Comparison of ENCODE assay signal across 8 cellular contexts in the genomic region with DNA sequence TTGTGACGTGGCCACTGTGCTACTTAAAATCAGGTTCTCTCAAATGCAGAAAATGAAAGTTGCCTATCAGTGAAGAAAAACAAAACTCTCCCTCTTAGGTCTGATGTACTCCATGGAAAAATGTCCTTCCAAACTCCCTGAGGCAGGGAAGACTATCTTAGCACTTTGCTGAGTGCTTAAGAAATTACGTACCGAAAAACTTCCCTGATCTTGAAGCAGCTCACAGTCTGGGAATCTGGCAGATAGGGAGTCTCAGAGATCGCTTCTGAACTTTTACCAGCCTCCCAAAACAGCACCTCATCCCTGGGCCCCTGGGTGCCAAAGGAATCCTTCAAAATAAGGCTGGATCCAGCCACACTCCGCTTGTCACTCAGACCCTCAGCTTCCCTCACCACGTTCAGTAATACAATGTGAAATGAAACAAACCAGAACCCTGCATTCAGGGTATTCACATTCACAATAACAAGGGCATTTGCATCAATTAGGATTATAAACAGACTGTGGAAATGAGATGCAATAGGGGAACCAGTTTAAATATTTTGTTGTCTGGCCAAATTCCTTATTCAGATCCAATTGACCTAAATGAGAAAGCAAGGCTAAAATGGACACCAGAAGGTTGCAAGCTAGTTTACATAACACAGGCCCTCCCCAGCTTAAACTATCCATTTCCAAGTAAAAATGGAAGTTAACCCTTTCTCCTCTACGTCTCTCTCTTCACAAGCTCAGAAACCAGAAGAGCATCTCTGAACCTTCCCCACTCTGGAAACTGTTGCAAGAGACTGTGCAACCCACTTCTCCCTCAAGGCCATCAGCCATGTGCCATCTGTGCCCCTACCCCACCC. TPM values are rescaled to one million over a fixed set of nuclear protein-coding genes. Genes with fewer than 3 reads are reported as not detected.
DNase-seq lines count a peak whose midpoint lies in the region; ATAC-seq, FAIRE-seq and TF ChIP-seq lines count a peak whose summit lies in the region.

No MANE protein-coding gene starts in this region.

- 0 out of 3 replicates have a peak, but pooled peaks of 1 of the 2 experiments have one; percentile 25 for TF ChIP-seq EP300 in H1 (IDR thresholded peaks at IDR 0.05; ENCODE audit: borderline replicate concordance in 1 of 2, low read depth in 2 of 2, low read length in 2 of 2)

- H3K9me3 Mint-ChIP-seq in neural crest cell, result peaks cover 3% of the 10 kb centered on the region

- peak overlapping the region; percentile 97 for H3K18ac ChIP-seq in H1 (ENCODE audit: extremely low read depth, low read length)

- no peak for TF ChIP-seq RAD21 in H1 (IDR thresholded peaks at IDR 0.05 in 1 of 2, conservative IDR thresholded peaks at IDR 0.05 in 1 of 2; ENCODE audit: low read depth in 2 of 2, low read length in 2 of 2)

- H3K79me1 ChIP-seq in H1 (ENCODE audit: low read depth, low read length), result no peaks in the 10 kb centered on the region; the same call in 1 of the 2 replicates

- H3K56ac ChIP-seq in H1 (replicated peaks; ENCODE audit: insufficient read length, low read depth, low read length), result peak overlapping the region; percentile 11

- H3K23ac ChIP-seq in H1 (ENCODE audit: insufficient read length), result no peak overlapping the region

- H3K4me1 Mint-ChIP-seq in neural crest cell, result peaks cover 55% of the 10 kb centered on the region

- H3K4me3 ChIP-seq in H1 (ENCODE audit: extremely low read depth in 1 of 4, insufficient read depth in 2 of 4, low read depth in 3 of 4, low read length in 4 of 4), result peak overlapping the region; percentile 26 to 52 (median 33)

- H4K8ac ChIP-seq in H1 (ENCODE audit: extremely low read depth, insufficient read depth, low read length), result no peak overlapping the region

- peak overlapping the region; percentile 78 for H3K27ac ChIP-seq in H1 (ENCODE audit: low read depth, low read length)

- peaks cover 2% of the 10 kb centered on the region for H3K23me2 ChIP-seq in H1 (ENCODE audit: low read depth, low read length)

- ATAC-seq in HG03460 (IDR thresholded peaks at IDR 0.05; ENCODE audit: unreplicated experiment) (peak; percentile 33), GM21515 (IDR thresholded peaks at IDR 0.05; ENCODE audit: unreplicated experiment) (no peak)

- FAIRE-seq in H1 (lab: Jason Lieb, UNC), result peak; percentile 75

- DNase-seq in EH (ENCODE audit: low read depth), result peak; percentile 55
- peak in 1 of 2 experiments; percentile 52 for DNase-seq in H1 (ENCODE audit: low read depth in 1 of 2, low spot score in 2 of 2)
- DNase-seq in neural crest cell (ENCODE audit: low read depth, low spot score), result no peak
- no peak for DNase-seq in RKO (ENCODE audit: low spot score)
- no peak for DNase-seq in SIG-M5 (lab: John Stamatoyannopoulos, UW)
- DNase-seq in GM20000 (ENCODE audit: low spot score), result no peak

- peak overlapping the region; percentile 76; the same call in 1 of the 2 replicates for H2AK5ac ChIP-seq in H1 (ENCODE audit: low read depth, low read length)

- H2BK20ac ChIP-seq in H1 (ENCODE audit: low read length), result peak overlapping the region; percentile 93

- no peaks in the 10 kb centered on the region for H4K20me1 ChIP-seq in H1 (replicated peaks in 1 of 2; ENCODE audit: control insufficient read depth in 1 of 2, insufficient read depth in 2 of 2, low read length in 2 of 2)

- peak overlapping the region; percentile 9 for H3K4me3 Mint-ChIP-seq in neural crest cell

- peaks cover 10 to 16% of the 10 kb centered on the region in 2 experiments for H3K9me3 ChIP-seq in H1 (ENCODE audit: insufficient read depth in 2 of 2, low read depth in 1 of 2, low read length in 1 of 2)

- H3K27ac Mint-ChIP-seq in neural crest cell (ENCODE audit: unreplicated experiment), result peak overlapping the region; percentile 85

- H2AFZ ChIP-seq in H1 (ENCODE audit: low read length), result no peak overlapping the region

- peak overlapping the region; percentile 67 for H2BK120ac ChIP-seq in H1 (replicated peaks; ENCODE audit: low read depth, low read length)

- H4K5ac ChIP-seq in H1 (ENCODE audit: insufficient read length, low read depth, low read length), result peak overlapping the region; percentile 89

- CTCF ChIA-PET in H1 (lab: Charles Lee; ENCODE audit: partially characterized antibody), result interaction anchor here (0.5 to 2.6 kb wide), 7 partner anchors 9 to 289 kb away, joined by 3 to 10 read pairs (median 4); no protein-coding TSS in a partner anchor

- H3K36me3 ChIP-seq in H1 (ENCODE audit: control insufficient read depth in 2 of 4, insufficient read depth in 4 of 4, low read length in 3 of 4), result peaks cover 0 to 10% (median 4%) of the 10 kb centered on the region in 4 experiments; a peak in 4 of 8 replicates

- H3K4me1 ChIP-seq in H1 (replicated peaks in 1 of 4; ENCODE audit: control insufficient read depth in 3 of 4, insufficient read depth in 4 of 4, low read length in 3 of 4), result peaks cover 2 to 29% (median 16%) of the 10 kb centered on the region in 4 experiments

- H2BK15ac ChIP-seq in H1 (ENCODE audit: low read length), result no peak overlapping the region

- no peaks in the 10 kb centered on the region for H3K27me3 Mint-ChIP-seq in neural crest cell (ENCODE audit: low read depth)

- 5% methylated on average over 7 of the region's 7 CpGs; no CpG with 5 or more reads in 1 of the 2 experiments for WGBS in H1 (ENCODE audit: extremely low coverage in 1 of 2, insufficient coverage in 1 of 2, insufficient read length in 1 of 2, insufficient replicate concordance in 2 of 2, low coverage in 1 of 2, low lambda C conversion rate in 2 of 2, missing lambda C conversion rate in 1 of 2), 2 experiments

- peaks cover 6% of the 10 kb centered on the region for H3K36me3 Mint-ChIP-seq in neural crest cell (ENCODE audit: low read depth)

- peak overlapping the region; percentile 97 for H4K91ac ChIP-seq in H1 (replicated peaks; ENCODE audit: insufficient read length, low read length)

- POLR2A ChIA-PET in H1 (lab: Charles Lee; ENCODE audit: partially characterized antibody), result interaction anchor here (1.0 to 2.6 kb wide), 8 partner anchors 10 to 225 kb away, joined by 3 to 30 read pairs (median 6); partner anchors contain the start of genes OSBPL10 and ZNF860

- H3K14ac ChIP-seq in H1 (ENCODE audit: insufficient read length), result no peak overlapping the region

- H3K27me3 ChIP-seq in H1 (replicated peaks in 1 of 4; ENCODE audit: control insufficient read depth in 3 of 4, extremely low read depth in 1 of 4, insufficient read depth in 3 of 4, low read length in 3 of 4), result no peaks in the 10 kb centered on the region

- H2BK5ac ChIP-seq in H1 (ENCODE audit: low read depth, low read length), result peak overlapping the region; percentile 90

- H3K79me2 ChIP-seq in H1 (ENCODE audit: control insufficient read depth in 1 of 2, insufficient read depth in 2 of 2, low read length in 2 of 2), result peaks cover 8 to 81% of the 10 kb centered on the region in 2 experiments

- H3K4me2 ChIP-seq in H1 (ENCODE audit: insufficient read depth in 1 of 2, low read depth in 2 of 2, low read length in 2 of 2), result peak overlapping the region; percentile 64 to 85

- TF ChIP-seq POLR2A in H1 (IDR thresholded peaks at IDR 0.05; ENCODE audit: control extremely low read depth in 1 of 2, low read depth in 2 of 2, low read length in 2 of 2), result peak in 1 of 2 experiments; percentile 20; a peak in 1 of 3 replicates

- TF ChIP-seq CTCF in H1 (IDR thresholded peaks at IDR 0.05; ENCODE audit: control extremely low read depth in 1 of 3, insufficient read depth in 1 of 3, low read depth in 1 of 3, low read length in 3 of 3), result no peak
- TF ChIP-seq CTCF in neural crest cell (conservative IDR thresholded peaks at IDR 0.05), result no peak
- no peak for TF ChIP-seq CTCF in GM20000 (IDR thresholded peaks at IDR 0.05; ENCODE audit: extremely low read depth, missing control alignments)

- peak overlapping the region in 3 of 4 experiments; percentile 22 to 63 (median 45); a peak in 4 of 7 replicates for H3K9ac ChIP-seq in H1 (replicated peaks in 1 of 4; ENCODE audit: extremely low read depth in 1 of 4, low read depth in 3 of 4, low read length in 3 of 4)

- peak overlapping the region; percentile 75 for H3K4ac ChIP-seq in H1 (replicated peaks; ENCODE audit: insufficient read length, low read depth, low read length)

- H2BK12ac ChIP-seq in H1 (ENCODE audit: low read depth, low read length), result peak overlapping the region; percentile 98

TF ChIP-seq in H1, 55 proteins besides CTCF, POLR2A, EP300 and RAD21 (continues in another document):
- TF ChIP-seq RXRA (IDR thresholded peaks at IDR 0.05; ENCODE audit: insufficient read depth, low read depth, low read length), result no peak
- peak; percentile 80 for TF ChIP-seq ASH2L (IDR thresholded peaks at IDR 0.05; ENCODE audit: low read length)
- 0 out of 4 replicates have a peak, but pooled peaks of 1 of the 2 experiments have one; percentile 32 for TF ChIP-seq SIN3A (conservative IDR thresholded peaks at IDR 0.05 in 1 of 2, IDR thresholded peaks at IDR 0.05 in 1 of 2; ENCODE audit: low read depth in 1 of 2, low read length in 2 of 2)
- TF ChIP-seq TBP (IDR thresholded peaks at IDR 0.05; ENCODE audit: low read depth, low read length), result no peak; the same call in 1 of the 2 replicates
- TF ChIP-seq CTBP2 (IDR thresholded peaks at IDR 0.05; ENCODE audit: borderline replicate concordance, insufficient read depth, insufficient read length, low read length), result no peak
- TF ChIP-seq EZH2 (IDR thresholded peaks at IDR 0.05; ENCODE audit: low read depth, low read length, severe bottlenecking), result no peak
- no peak for TF ChIP-seq SRF (IDR thresholded peaks at IDR 0.05; ENCODE audit: low read depth, low read length)

RNA-seq across cellular contexts. Expression of gene OSBPL10, which starts 20.9 kb away (rescaled TPM):
- total RNA-seq in H1 (2021; fragmentation: NEBNext Ultra II Directional; extraction: Animal tissue kit (Norgen Biotek cat#: 25700)), result 86.7 and 88.8 TPM in 2 replicates
- 26.2 and 36.7 TPM in 2 replicates for polyA plus RNA-seq in H1 (2011; rRNA removed)
- polyA plus RNA-seq in H1 (2011; cell fraction: cytosol; rRNA removed), result 37.2 TPM
- polyA plus RNA-seq in H1 (2011; cell fraction: nucleus; rRNA removed), result 64.0 TPM
- 42.5 to 54.1 TPM (median 48.7 TPM) in 4 replicates for polyA plus RNA-seq in H1 (2012, experiment 1 of 2)
- 8.4 TPM for polyA plus RNA-seq in H1 (2012, experiment 2 of 2)
- 21.4 TPM for polyA plus RNA-seq in H1 (2013, experiment 1 of 2)
- 20.6 TPM for polyA plus RNA-seq in H1 (2013, experiment 2 of 2)
- polyA minus RNA-seq in H1 (2011; rRNA and poly(A)+ RNA removed), result 96.3 and 100 TPM in 2 replicates
- 60.3 TPM for polyA minus RNA-seq in H1 (2011; cell fraction: cytosol; rRNA and poly(A)+ RNA removed)
- polyA minus RNA-seq in H1 (2011; cell fraction: nucleus; rRNA and poly(A)+ RNA removed), result 113 TPM
- 18.7 and 20.4 TPM in 2 replicates for total RNA-seq in neural crest cell

RNA-seq across cellular contexts. Expression of gene ZNF860, which starts 21.4 kb away (rescaled TPM):
- 8.6 and 9.8 TPM in 2 replicates for total RNA-seq in H1 (2021; fragmentation: NEBNext Ultra II Directional; extraction: Animal tissue kit (Norgen Biotek cat#: 25700))
- 1.9 and 3.2 TPM in 2 replicates for polyA plus RNA-seq in H1 (2011; rRNA removed)
- polyA plus RNA-seq in H1 (2011; cell fraction: cytosol; rRNA removed), result 3.3 TPM
- polyA plus RNA-seq in H1 (2011; cell fraction: nucleus; rRNA removed), result 4.8 TPM
- 2.9 to 4.5 TPM (median 3.8 TPM) in 4 replicates for polyA plus RNA-seq in H1 (2012, experiment 1 of 2)
- 0.28 TPM for polyA plus RNA-seq in H1 (2012, experiment 2 of 2)
- polyA plus RNA-seq in H1 (2013, experiment 1 of 2), result 5.4 TPM
- 5.2 TPM for polyA plus RNA-seq in H1 (2013, experiment 2 of 2)
- polyA minus RNA-seq in H1 (2011; rRNA and poly(A)+ RNA removed), result 12.2 and 15.0 TPM in 2 replicates
- polyA minus RNA-seq in H1 (2011; cell fraction: cytosol; rRNA and poly(A)+ RNA removed), result 6.0 TPM
- 17.2 TPM for polyA minus RNA-seq in H1 (2011; cell fraction: nucleus; rRNA and poly(A)+ RNA removed)
- 0.27 and 0.56 TPM in 2 replicates for total RNA-seq in neural crest cell
